Comparison of ENCODE assay signal across 1 cellular context in the genomic region with DNA sequence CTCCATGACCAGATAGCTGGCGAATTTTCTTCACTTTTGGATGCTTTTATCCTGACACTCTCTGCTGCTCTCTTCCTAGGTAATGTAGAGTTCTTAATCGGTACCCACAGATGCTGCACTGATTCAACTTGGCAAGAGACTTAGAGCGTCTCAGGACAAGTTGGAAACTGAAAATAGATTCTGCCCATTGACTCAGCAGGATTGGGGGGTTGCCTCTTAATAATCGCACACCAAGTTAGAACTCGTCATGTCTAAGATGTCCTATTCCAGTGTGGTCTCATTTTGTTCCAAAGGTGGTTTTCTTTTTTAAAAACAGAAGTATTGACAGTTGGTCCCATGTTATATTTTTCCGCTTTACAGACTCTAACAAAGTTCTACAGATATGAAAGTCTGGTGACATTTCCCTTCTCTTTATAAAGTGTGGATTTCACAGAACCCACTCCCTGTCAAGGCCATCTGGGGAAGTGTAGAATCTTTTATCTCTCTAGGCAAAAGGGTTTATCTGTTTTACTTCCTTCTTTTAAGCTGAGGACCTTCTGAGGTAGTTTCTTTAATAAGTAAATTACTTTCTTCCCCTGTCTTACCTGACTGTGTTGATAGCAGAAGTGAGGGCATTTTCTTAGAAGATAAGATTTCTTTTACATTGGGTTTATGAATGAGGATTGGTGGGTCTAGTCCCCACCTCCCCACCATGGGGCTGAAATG.
A peak's percentile ranks its signal among the peaks of the same experiment; 100 is the strongest.
TF ChIP-seq lines count a peak whose summit lies in the region.

No MANE protein-coding gene starts in this region.

TF ChIP-seq in GM12878, 131 proteins besides CTCF, POLR2A, EP300 and RAD21:
- TF ChIP-seq ZNF207 (IDR thresholded peaks at IDR 0.05; ENCODE audit: borderline replicate concordance) (no peak), ZNF274 (IDR thresholded peaks at IDR 0.05; ENCODE audit: insufficient read depth, insufficient read length) (no peak), EED (IDR thresholded peaks at IDR 0.05; ENCODE audit: low read depth) (0 out of 2 replicates have a peak, but pooled peaks have one; percentile 31), CHD2 (IDR thresholded peaks at IDR 0.05; ENCODE audit: borderline replicate concordance, low read depth, low read length) (no peak), KAT2A (conservative IDR thresholded peaks at IDR 0.05; ENCODE audit: control insufficient read depth, low read depth, low read length) (no peak), NBN (IDR thresholded peaks at IDR 0.05) (0 out of 2 replicates have a peak, but pooled peaks have one; percentile 16), BCL11A (IDR thresholded peaks at IDR 0.05; ENCODE audit: low read depth, low read length) (no peak), SIX5 (IDR thresholded peaks at IDR 0.05; ENCODE audit: low read depth, low read length, severe bottlenecking) (no peak), BACH1 (IDR thresholded peaks at IDR 0.05; ENCODE audit: borderline replicate concordance) (no peak), JUND (IDR thresholded peaks at IDR 0.05; ENCODE audit: low read depth, low read length) (no peak), RFX5 (IDR thresholded peaks at IDR 0.05; ENCODE audit: low read depth, low read length) (no peak), SPI1 (IDR thresholded peaks at IDR 0.05; ENCODE audit: borderline replicate concordance, insufficient read depth, low read depth, low read length) (0 out of 2 replicates have a peak, but pooled peaks have one; percentile 26), TCF7 (IDR thresholded peaks at IDR 0.05; ENCODE audit: borderline replicate concordance) (no peak), RB1 (IDR thresholded peaks at IDR 0.05; ENCODE audit: borderline replicate concordance) (no peak), RUNX3 (IDR thresholded peaks at IDR 0.05; ENCODE audit: low read length) (peak; percentile 50; the same call in 1 of the 2 replicates), STAT1 (conservative IDR thresholded peaks at IDR 0.05) (no peak), SMARCA5 (IDR thresholded peaks at IDR 0.05) (no peak), MEF2A (IDR thresholded peaks at IDR 0.05; ENCODE audit: insufficient read depth, low read depth, low read length) (no peak), YBX1 (IDR thresholded peaks at IDR 0.05) (no peak), ATF7 (IDR thresholded peaks at IDR 0.05; ENCODE audit: low read depth) (no peak), NFIC (IDR thresholded peaks at IDR 0.05; ENCODE audit: low read depth, low read length) (0 out of 2 replicates have a peak, but pooled peaks have one; percentile 42), TAF1 (IDR thresholded peaks at IDR 0.05; ENCODE audit: borderline replicate concordance, low read depth, low read length) (no peak)
- TF ChIP-seq, protein P1, sequence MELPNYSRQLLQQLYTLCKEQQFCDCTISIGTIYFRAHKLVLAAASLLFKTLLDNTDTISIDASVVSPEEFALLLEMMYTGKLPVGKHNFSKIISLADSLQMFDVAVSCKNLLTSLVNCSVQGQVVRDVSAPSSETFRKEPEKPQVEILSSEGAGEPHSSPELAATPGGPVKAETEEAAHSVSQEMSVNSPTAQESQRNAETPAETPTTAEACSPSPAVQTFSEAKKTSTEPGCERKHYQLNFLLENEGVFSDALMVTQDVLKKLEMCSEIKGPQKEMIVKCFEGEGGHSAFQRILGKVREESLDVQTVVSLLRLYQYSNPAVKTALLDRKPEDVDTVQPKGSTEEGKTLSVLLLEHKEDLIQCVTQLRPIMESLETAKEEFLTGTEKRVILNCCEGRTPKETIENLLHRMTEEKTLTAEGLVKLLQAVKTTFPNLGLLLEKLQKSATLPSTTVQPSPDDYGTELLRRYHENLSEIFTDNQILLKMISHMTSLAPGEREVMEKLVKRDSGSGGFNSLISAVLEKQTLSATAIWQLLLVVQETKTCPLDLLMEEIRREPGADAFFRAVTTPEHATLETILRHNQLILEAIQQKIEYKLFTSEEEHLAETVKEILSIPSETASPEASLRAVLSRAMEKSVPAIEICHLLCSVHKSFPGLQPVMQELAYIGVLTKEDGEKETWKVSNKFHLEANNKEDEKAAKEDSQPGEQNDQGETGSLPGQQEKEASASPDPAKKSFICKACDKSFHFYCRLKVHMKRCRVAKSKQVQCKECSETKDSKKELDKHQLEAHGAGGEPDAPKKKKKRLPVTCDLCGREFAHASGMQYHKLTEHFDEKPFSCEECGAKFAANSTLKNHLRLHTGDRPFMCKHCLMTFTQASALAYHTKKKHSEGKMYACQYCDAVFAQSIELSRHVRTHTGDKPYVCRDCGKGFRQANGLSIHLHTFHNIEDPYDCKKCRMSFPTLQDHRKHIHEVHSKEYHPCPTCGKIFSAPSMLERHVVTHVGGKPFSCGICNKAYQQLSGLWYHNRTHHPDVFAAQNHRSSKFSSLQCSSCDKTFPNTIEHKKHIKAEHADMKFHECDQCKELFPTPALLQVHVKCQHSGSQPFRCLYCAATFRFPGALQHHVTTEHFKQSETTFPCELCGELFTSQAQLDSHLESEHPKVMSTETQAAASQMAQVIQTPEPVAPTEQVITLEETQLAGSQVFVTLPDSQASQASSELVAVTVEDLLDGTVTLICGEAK (IDR thresholded peaks at IDR 0.05; ENCODE audit: borderline replicate concordance): no peak
- TF ChIP-seq, protein P2, sequence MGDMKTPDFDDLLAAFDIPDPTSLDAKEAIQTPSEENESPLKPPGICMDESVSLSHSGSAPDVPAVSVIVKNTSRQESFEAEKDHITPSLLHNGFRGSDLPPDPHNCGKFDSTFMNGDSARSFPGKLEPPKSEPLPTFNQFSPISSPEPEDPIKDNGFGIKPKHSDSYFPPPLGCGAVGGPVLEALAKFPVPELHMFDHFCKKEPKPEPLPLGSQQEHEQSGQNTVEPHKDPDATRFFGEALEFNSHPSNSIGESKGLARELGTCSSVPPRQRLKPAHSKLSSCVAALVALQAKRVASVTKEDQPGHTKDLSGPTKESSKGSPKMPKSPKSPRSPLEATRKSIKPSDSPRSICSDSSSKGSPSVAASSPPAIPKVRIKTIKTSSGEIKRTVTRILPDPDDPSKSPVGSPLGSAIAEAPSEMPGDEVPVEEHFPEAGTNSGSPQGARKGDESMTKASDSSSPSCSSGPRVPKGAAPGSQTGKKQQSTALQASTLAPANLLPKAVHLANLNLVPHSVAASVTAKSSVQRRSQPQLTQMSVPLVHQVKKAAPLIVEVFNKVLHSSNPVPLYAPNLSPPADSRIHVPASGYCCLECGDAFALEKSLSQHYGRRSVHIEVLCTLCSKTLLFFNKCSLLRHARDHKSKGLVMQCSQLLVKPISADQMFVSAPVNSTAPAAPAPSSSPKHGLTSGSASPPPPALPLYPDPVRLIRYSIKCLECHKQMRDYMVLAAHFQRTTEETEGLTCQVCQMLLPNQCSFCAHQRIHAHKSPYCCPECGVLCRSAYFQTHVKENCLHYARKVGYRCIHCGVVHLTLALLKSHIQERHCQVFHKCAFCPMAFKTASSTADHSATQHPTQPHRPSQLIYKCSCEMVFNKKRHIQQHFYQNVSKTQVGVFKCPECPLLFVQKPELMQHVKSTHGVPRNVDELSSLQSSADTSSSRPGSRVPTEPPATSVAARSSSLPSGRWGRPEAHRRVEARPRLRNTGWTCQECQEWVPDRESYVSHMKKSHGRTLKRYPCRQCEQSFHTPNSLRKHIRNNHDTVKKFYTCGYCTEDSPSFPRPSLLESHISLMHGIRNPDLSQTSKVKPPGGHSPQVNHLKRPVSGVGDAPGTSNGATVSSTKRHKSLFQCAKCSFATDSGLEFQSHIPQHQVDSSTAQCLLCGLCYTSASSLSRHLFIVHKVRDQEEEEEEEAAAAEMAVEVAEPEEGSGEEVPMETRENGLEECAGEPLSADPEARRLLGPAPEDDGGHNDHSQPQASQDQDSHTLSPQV (IDR thresholded peaks at IDR 0.05): no peak
- TF ChIP-seq, protein P3, sequence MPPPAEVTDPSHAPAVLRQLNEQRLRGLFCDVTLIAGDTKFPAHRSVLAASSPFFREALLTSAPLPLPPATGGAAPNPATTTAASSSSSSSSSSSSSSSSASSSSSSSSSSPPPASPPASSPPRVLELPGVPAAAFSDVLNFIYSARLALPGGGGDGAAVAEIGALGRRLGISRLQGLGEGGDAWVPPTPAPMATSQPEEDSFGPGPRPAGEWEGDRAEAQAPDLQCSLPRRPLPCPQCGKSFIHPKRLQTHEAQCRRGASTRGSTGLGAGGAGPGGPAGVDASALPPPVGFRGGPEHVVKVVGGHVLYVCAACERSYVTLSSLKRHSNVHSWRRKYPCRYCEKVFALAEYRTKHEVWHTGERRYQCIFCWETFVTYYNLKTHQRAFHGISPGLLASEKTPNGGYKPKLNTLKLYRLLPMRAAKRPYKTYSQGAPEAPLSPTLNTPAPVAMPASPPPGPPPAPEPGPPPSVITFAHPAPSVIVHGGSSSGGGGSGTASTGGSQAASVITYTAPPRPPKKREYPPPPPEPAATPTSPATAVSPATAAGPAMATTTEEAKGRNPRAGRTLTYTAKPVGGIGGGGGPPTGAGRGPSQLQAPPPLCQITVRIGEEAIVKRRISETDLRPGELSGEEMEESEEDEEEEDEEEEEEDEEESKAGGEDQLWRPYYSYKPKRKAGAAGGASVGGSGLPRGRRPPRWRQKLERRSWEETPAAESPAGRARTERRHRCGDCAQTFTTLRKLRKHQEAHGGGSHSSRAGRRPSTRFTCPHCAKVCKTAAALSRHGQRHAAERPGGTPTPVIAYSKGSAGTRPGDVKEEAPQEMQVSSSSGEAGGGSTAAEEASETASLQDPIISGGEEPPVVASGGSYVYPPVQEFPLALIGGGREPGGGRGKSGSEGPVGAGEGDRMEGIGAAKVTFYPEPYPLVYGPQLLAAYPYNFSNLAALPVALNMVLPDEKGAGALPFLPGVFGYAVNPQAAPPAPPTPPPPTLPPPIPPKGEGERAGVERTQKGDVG (CRISPR knock-in tag; IDR thresholded peaks at IDR 0.05): no peak
- TF ChIP-seq, protein P4, sequence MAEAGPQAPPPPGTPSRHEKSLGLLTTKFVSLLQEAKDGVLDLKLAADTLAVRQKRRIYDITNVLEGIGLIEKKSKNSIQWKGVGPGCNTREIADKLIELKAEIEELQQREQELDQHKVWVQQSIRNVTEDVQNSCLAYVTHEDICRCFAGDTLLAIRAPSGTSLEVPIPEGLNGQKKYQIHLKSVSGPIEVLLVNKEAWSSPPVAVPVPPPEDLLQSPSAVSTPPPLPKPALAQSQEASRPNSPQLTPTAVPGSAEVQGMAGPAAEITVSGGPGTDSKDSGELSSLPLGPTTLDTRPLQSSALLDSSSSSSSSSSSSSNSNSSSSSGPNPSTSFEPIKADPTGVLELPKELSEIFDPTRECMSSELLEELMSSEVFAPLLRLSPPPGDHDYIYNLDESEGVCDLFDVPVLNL (IDR thresholded peaks at IDR 0.05; ENCODE audit: low read depth, low read length): no peak
